Comparison of ENCODE assay signal across 19 cellular contexts in genomic region chr6:36656441-36656840, GRCh38. TPM values are rescaled to one million over a fixed set of nuclear protein-coding genes. Genes with fewer than 3 reads are reported as not detected.
"Had no signal": no experiment of that assay in that cellular context is flagged by ENCODE, and none has a peak within 500 bp of the region (broad histone marks: within the 10 kb centered on the region; RNA-seq: fewer than 3 reads in every experiment).

No MANE protein-coding gene starts in this region.

- H2AFZ ChIP-seq: parathyroid adenoma had no signal

- FAIRE-seq: colon, frontal cortex had no signal

- DNase-seq: activated CD4-positive, alpha-beta T cell treated with anti-CD3 and anti-CD28 coated beads for 1 hour; activated gamma-delta T cell; body of pancreas; caudate nucleus; endodermal cell; heart left ventricle; natural killer cell; sigmoid colon; stimulated activated CD4-positive, alpha-beta T cell treated with anti-CD3 and anti-CD28 coated beads, Interleukin-4, amount 100 ng/mL, for 24 hours; T-helper 2 cell; testis; upper lobe of left lung; WERI-Rb-1 had no signal

- H3K27me3 ChIP-seq: body of pancreas, sigmoid colon, testis, upper lobe of left lung had no signal

- H3K79me2 ChIP-seq: parathyroid adenoma had no signal

- H3K9me3 ChIP-seq: body of pancreas, heart left ventricle, sigmoid colon, testis, upper lobe of left lung had no signal

- H3K27ac ChIP-seq: body of pancreas, epithelial cell of prostate, parathyroid adenoma, testis, upper lobe of left lung, WERI-Rb-1 had no signal

- ATAC-seq: body of pancreas; heart left ventricle; natural killer cell; stimulated activated effector memory CD8-positive, alpha-beta T cell treated with anti-CD3 and anti-CD28 coated beads, Interleukin-12 subunit alpha, Interleukin-12 subunit beta, amount 100 ng/mL, for 72 hours had no signal

- H3K4me3 ChIP-seq: body of pancreas, heart left ventricle, sigmoid colon, testis, upper lobe of left lung had no signal

- H3K9ac ChIP-seq: parathyroid adenoma had no signal

- H3K36me3 ChIP-seq: heart left ventricle, sigmoid colon, upper lobe of left lung, WERI-Rb-1 had no signal

RNA-seq across cellular contexts. Expression of gene RAB44, which starts 41.2 kb away (rescaled TPM):
- total RNA-seq: activated CD8-positive, alpha-beta memory T cell treated with anti-CD3 and anti-CD28 coated beads for 36 hours; endodermal cell; frontal cortex had no signal
